In genomic region chr6:166904101-166904746, GRCh38 we compare ENCODE assay signal across 11 cellular contexts. TPM values are rescaled to one million over a fixed set of nuclear protein-coding genes. Genes with fewer than 3 reads are reported as not detected.
DNase-seq lines count a peak whose midpoint lies in the region; ATAC-seq and TF ChIP-seq lines count a peak whose summit lies in the region.
"Had no signal": no experiment of that assay in that cellular context is flagged by ENCODE, and none has a peak within 500 bp of the region (broad histone marks: within the 10 kb centered on the region; RNA-seq: fewer than 3 reads in every experiment).

No MANE protein-coding gene starts in this region.

- no peaks in the 10 kb centered on the region for H3K4me1 ChIP-seq in endodermal cell (ENCODE audit: control insufficient read depth, insufficient read depth, low read length)

- no peak for TF ChIP-seq CTCF in endodermal cell (conservative IDR thresholded peaks at IDR 0.05)
- no peak for TF ChIP-seq CTCF in GM13977 (IDR thresholded peaks at IDR 0.05; ENCODE audit: extremely low read depth, insufficient read depth, missing control alignments)

- intact Hi-C loops in posterior cingulate gyrus (cut with DNase I), result no loop called here

- no peak overlapping the region for H3K4me3 Mint-ChIP-seq in endodermal cell

- H3K36me3 ChIP-seq in H7 (replicated peaks; ENCODE audit: control insufficient read depth, insufficient read depth, low read length) (no peaks in the 10 kb centered on the region), endodermal cell (ENCODE audit: control insufficient read depth, insufficient read depth, low read length) (no peaks in the 10 kb centered on the region)

- peaks cover 4% of the 10 kb centered on the region for H3K9me3 ChIP-seq in endodermal cell (ENCODE audit: control insufficient read depth, low read length)

- peaks cover 10% of the 10 kb centered on the region for H3K4me1 Mint-ChIP-seq in endodermal cell

- 55 to 77% methylated on average over 18 to 23 of the region's 23 CpGs for WGBS in endodermal cell (ENCODE audit: insufficient coverage in 1 of 2, insufficient read length in 1 of 2), 2 experiments

- no peak overlapping the region for H3K4me3 ChIP-seq in H7 (ENCODE audit: insufficient read depth, low read depth, low read length)
- no peak overlapping the region for H3K4me3 ChIP-seq in endodermal cell (ENCODE audit: low read length)

- H3K9ac ChIP-seq in endodermal cell (ENCODE audit: extremely low read depth, low read length, poor library complexity, severe bottlenecking), result no peak overlapping the region

- DNase-seq in H7, result peak; percentile 70
- DNase-seq in NCI-H524 (lab: John Stamatoyannopoulos, UW), result peak; percentile 78 to 86
- peak; percentile 79 for DNase-seq in endodermal cell
- DNase-seq in posterior cingulate gyrus, result peak in 8 of 10 donors; percentile 52 to 93 (median 76)
- DNase-seq in NCI-H2029 (lab: John Stamatoyannopoulos, UW), result no peak
- DNase-seq in GM13977 (ENCODE audit: low spot score), result no peak
- no peak for DNase-seq in SW480 (ENCODE audit: low spot score)
- DNase-seq: activated CD8-positive, alpha-beta memory T cell treated with anti-CD3 and anti-CD28 coated beads, Interleukin-2, amount 50 U/mL, for 4 hours; MV-4-11; stimulated activated naive CD8-positive, alpha-beta T cell treated with anti-CD3 and anti-CD28 coated beads, Interleukin-15, Interleukin-2, amounts not matched to agents 100 U/mL and 50 U/mL, for 24 hours had no signal

- peaks cover 9% of the 10 kb centered on the region for H3K27me3 Mint-ChIP-seq in endodermal cell (ENCODE audit: insufficient read depth)

- in situ Hi-C loops in GM13977 (cut with MboI; ENCODE audit: low pct_unique_long_range_greater_than_20kb, low sequenced_read_pairs, unreplicated experiment), result no loop called here

- peak overlapping the region; percentile 53 for H3K27ac ChIP-seq in endodermal cell (ENCODE audit: low read depth, low read length)

- no peak for ATAC-seq in HG03457 (IDR thresholded peaks at IDR 0.05; ENCODE audit: unreplicated experiment)
- ATAC-seq: stimulated activated naive CD8-positive, alpha-beta T cell treated with anti-CD3 and anti-CD28 coated beads, Interleukin-15, Interleukin-2, amounts not matched to agents 100 U/mL and 50 U/mL, for 24 hours had no signal

- H3K9me3 Mint-ChIP-seq in endodermal cell, result peaks cover 20% of the 10 kb centered on the region

- H3K27me3 ChIP-seq in H7 (ENCODE audit: control insufficient read depth, insufficient read depth, low read length) (no peaks in the 10 kb centered on the region), endodermal cell (ENCODE audit: control insufficient read depth, insufficient read depth, low read length, poor library complexity, severe bottlenecking) (no peaks in the 10 kb centered on the region)

- no peak overlapping the region for H3K27ac Mint-ChIP-seq in endodermal cell

- H3K36me3 Mint-ChIP-seq in endodermal cell (ENCODE audit: low read depth), result peaks cover 9% of the 10 kb centered on the region

RNA-seq across cellular contexts. Expression of gene RNASET2, which starts 52.1 kb away (rescaled TPM):
- 27.8 and 41.3 TPM in 2 replicates for total RNA-seq in H7 (2014; rRNA removed; shearing (Covaris generic))
- total RNA-seq in endodermal cell, result 10 to 100 TPM; 25.8 to 29.3 TPM
- polyA plus RNA-seq in endodermal cell (2013, experiment 1 of 2), result 15.1 TPM
- polyA plus RNA-seq in endodermal cell (2013, experiment 2 of 2), result 18.5 TPM

Comparison
In these comparisons a context has a peak if more than half of its experiments do, and no peak if none do; other contexts are left out.
1. DNase-seq: peak in H7 (single experiment), NCI-H524 (2 of 2), endodermal cell (single experiment) and posterior cingulate gyrus (8 of 10); none in NCI-H2029 (single experiment), GM13977 (single experiment) and SW480 (single experiment).